9 cellular contexts compared by ENCODE assay signal in genomic region chr1:2279210-2279639, GRCh38. TPM values are rescaled to one million over a fixed set of nuclear protein-coding genes. Genes with fewer than 3 reads are reported as not detected.
DNase-seq lines count a peak whose midpoint lies in the region; ATAC-seq, FAIRE-seq and TF ChIP-seq lines count a peak whose summit lies in the region.
"Had no signal": no experiment of that assay in that cellular context is flagged by ENCODE, and none has a peak within 500 bp of the region (broad histone marks: within the 10 kb centered on the region; RNA-seq: fewer than 3 reads in every experiment).

No MANE protein-coding gene starts in this region.

- H4K20me1 ChIP-seq in BLaER1: peaks cover 76% of the 10 kb centered on the region
- H4K20me1 ChIP-seq in Karpas-422 (ENCODE audit: insufficient read depth, low read depth, low read length): no peaks in the 10 kb centered on the region; the same call in 1 of the 2 replicates

- peak overlapping the region; percentile 20 for H3K27ac Mint-ChIP-seq in activated CD8-positive, alpha-beta T cell treated with anti-CD3 and anti-CD28 coated beads, Interleukin-2, amount 10 ng/mL, durations not matched to agents 7 days and 5 days

- H3K9me2 ChIP-seq in Karpas-422 (replicated peaks; ENCODE audit: insufficient read depth, low read length): no peaks in the 10 kb centered on the region

- H3K27ac ChIP-seq in BLaER1: peak overlapping the region; percentile 55; the same call in 1 of the 2 replicates
- H3K27ac ChIP-seq in heart right ventricle: peak overlapping the region in 9 of 10 donors; percentile 10 to 86 (median 78)
- peak overlapping the region in 1 of 4 donors; percentile 22 for H3K27ac ChIP-seq in pancreas
- H3K27ac ChIP-seq in Karpas-422 (ENCODE audit: low read length): no peak overlapping the region

- H3K9ac ChIP-seq in BLaER1 (peak overlapping the region; percentile 24; the same call in 1 of the 2 replicates), Karpas-422 (ENCODE audit: low read length) (no peak overlapping the region)

- H3K36me3 Mint-ChIP-seq in activated CD8-positive, alpha-beta T cell treated with anti-CD3 and anti-CD28 coated beads, Interleukin-2, amount 10 ng/mL, durations not matched to agents 7 days and 5 days (ENCODE audit: low read depth): peaks cover 6% of the 10 kb centered on the region

- H3K9me3 Mint-ChIP-seq in activated CD8-positive, alpha-beta T cell treated with anti-CD3 and anti-CD28 coated beads, Interleukin-2, amount 10 ng/mL, durations not matched to agents 7 days and 5 days (ENCODE audit: insufficient read depth): no peaks in the 10 kb centered on the region

- no peak for ATAC-seq in activated CD8-positive, alpha-beta T cell treated with anti-CD3 and anti-CD28 coated beads, Interleukin-2, amount 10 ng/mL, durations not matched to agents 7 days and 5 days
- ATAC-seq in heart right ventricle: peak; percentile 50 to 83 (median 77)
- ATAC-seq in pancreas: peak; percentile 25 to 51 (median 38)
- ATAC-seq in HG03135 (IDR thresholded peaks at IDR 0.05; ENCODE audit: unreplicated experiment): no peak
- ATAC-seq: K562 had no signal

- TF ChIP-seq CTCF in heart right ventricle (IDR thresholded peaks at IDR 0.05): no peak
- no peak for TF ChIP-seq CTCF in pancreas (IDR thresholded peaks at IDR 0.05)

- no peaks in the 10 kb centered on the region for H3K27me3 ChIP-seq in BLaER1
- no peaks in the 10 kb centered on the region for H3K27me3 ChIP-seq in heart right ventricle
- H3K27me3 ChIP-seq in pancreas: no peaks in the 10 kb centered on the region
- no peaks in the 10 kb centered on the region for H3K27me3 ChIP-seq in Karpas-422 (ENCODE audit: low read length)

- H3K4me1 ChIP-seq in BLaER1 (peaks cover 61% of the 10 kb centered on the region), heart right ventricle (peaks cover 45 to 78% (median 70%) of the 10 kb centered on the region in 9 donors), pancreas (peaks cover 0 to 3% (median 0%) of the 10 kb centered on the region in 3 donors), Karpas-422 (ENCODE audit: low read length) (no peaks in the 10 kb centered on the region)

- no peak for FAIRE-seq in pancreas (lab: Jason Lieb, UNC)
- FAIRE-seq: K562 had no signal

- CTCF ChIA-PET in activated CD8-positive, alpha-beta T cell treated with anti-CD3 and anti-CD28 coated beads, Interleukin-2, amount 10 ng/mL, durations not matched to agents 7 days and 5 days (lab: Charles Lee): no interaction called here

- intact Hi-C loops in heart right ventricle (cut with DNase I): loop anchor here in 2 of 10 donors (5.0 kb wide), 1 partner anchor 47 kb away; no protein-coding TSS in a partner anchor
- intact Hi-C loops in pancreas (cut with DNase I): no loop called here

- POLR2A ChIA-PET in activated CD8-positive, alpha-beta T cell treated with anti-CD3 and anti-CD28 coated beads, Interleukin-2, amount 10 ng/mL, durations not matched to agents 7 days and 5 days (lab: Charles Lee): no interaction called here

- no peak overlapping the region for H2AFZ ChIP-seq in Karpas-422 (ENCODE audit: low read length)

- H3K4me3 Mint-ChIP-seq in activated CD8-positive, alpha-beta T cell treated with anti-CD3 and anti-CD28 coated beads, Interleukin-2, amount 10 ng/mL, durations not matched to agents 7 days and 5 days: no peak overlapping the region

- no peak overlapping the region; the same call in 1 of the 2 replicates for H3K4me3 ChIP-seq in BLaER1
- H3K4me3 ChIP-seq in heart right ventricle: peak overlapping the region in 1 of 10 donors; percentile 2
- no peak overlapping the region for H3K4me3 ChIP-seq in pancreas
- no peak overlapping the region for H3K4me3 ChIP-seq in Karpas-422 (ENCODE audit: low read length)
- H3K4me3 ChIP-seq: K562 had no signal

- no peak for DNase-seq in activated CD8-positive, alpha-beta T cell treated with anti-CD3 and anti-CD28 coated beads, Interleukin-2, amount 10 ng/mL, durations not matched to agents 7 days and 5 days
- DNase-seq in heart right ventricle (peak; percentile 66 to 86), pancreas (peak in 3 of 6 donors; percentile 40 to 52 (median 42)), globus pallidus (ENCODE audit: low spot score) (no peak), hippocampal formation (lab: John Stamatoyannopoulos, UW) (no peak), Karpas-422 (no peak)

- H3K4me1 Mint-ChIP-seq in activated CD8-positive, alpha-beta T cell treated with anti-CD3 and anti-CD28 coated beads, Interleukin-2, amount 10 ng/mL, durations not matched to agents 7 days and 5 days (ENCODE audit: low read depth): peaks cover 22% of the 10 kb centered on the region

- peak overlapping the region; percentile 84 for H3K4me2 ChIP-seq in BLaER1
- no peak overlapping the region for H3K4me2 ChIP-seq in Karpas-422 (ENCODE audit: low read depth, low read length, poor library complexity, severe bottlenecking)

- 4 to 5% methylated on average over 11 to 13 of the region's 13 CpGs for WGBS in heart right ventricle, 2 donors
- 58 to 66% methylated on average over 11 to 13 of the region's 13 CpGs for WGBS in pancreas, 2 donors

- H3K79me2 ChIP-seq in Karpas-422 (ENCODE audit: low read length): no peaks in the 10 kb centered on the region

- H3K36me3 ChIP-seq in BLaER1: peaks cover 8% of the 10 kb centered on the region
- H3K36me3 ChIP-seq in heart right ventricle: peaks cover 0 to 15% (median 0%) of the 10 kb centered on the region in 9 donors
- no peaks in the 10 kb centered on the region for H3K36me3 ChIP-seq in pancreas
- H3K36me3 ChIP-seq in Karpas-422 (ENCODE audit: insufficient read depth, low read length): no peaks in the 10 kb centered on the region

- H3K9me3 ChIP-seq in BLaER1: peaks cover 4% of the 10 kb centered on the region; the same call in 1 of the 2 replicates
- H3K9me3 ChIP-seq in heart right ventricle: no peaks in the 10 kb centered on the region
- no peaks in the 10 kb centered on the region for H3K9me3 ChIP-seq in pancreas
- H3K9me3 ChIP-seq in Karpas-422 (ENCODE audit: low read length): no peaks in the 10 kb centered on the region; the same call in 1 of the 2 replicates

- no peaks in the 10 kb centered on the region for H3K27me3 Mint-ChIP-seq in activated CD8-positive, alpha-beta T cell treated with anti-CD3 and anti-CD28 coated beads, Interleukin-2, amount 10 ng/mL, durations not matched to agents 7 days and 5 days (ENCODE audit: low read depth)

RNA-seq across cellular contexts. Expression of gene SKI, which starts 51.1 kb away (rescaled TPM):
- total RNA-seq in activated CD8-positive, alpha-beta T cell treated with anti-CD3 and anti-CD28 coated beads, Interleukin-2, amount 10 ng/mL, durations not matched to agents 7 days and 5 days: 10 to 100 TPM; 41.2 to 41.4 TPM
- 10 to 100 TPM; 29.4 to 50.9 (median 38.3) TPM for total RNA-seq in heart right ventricle
- polyA plus RNA-seq in heart right ventricle: 10 to 100 TPM; 13.8 to 16.6 TPM
- 10 to 100 TPM; 11.0 to 27.9 (median 16.2) TPM for total RNA-seq in pancreas
- 10 to 100 TPM in 1 of 2 donors, 1 to 10 TPM in 1; 8.6 to 12.1 TPM for polyA plus RNA-seq in pancreas
- 1.7 and 2.4 TPM in 2 replicates for total RNA-seq in Karpas-422 (2014; rRNA removed; shearing (Covaris generic); ENCODE audit: low replicate concordance)

Comparison
In these comparisons a context has a peak if more than half of its experiments do, and no peak if none do; other contexts are left out.
1. ATAC-seq: peak in heart right ventricle (8 of 8) and pancreas (4 of 4); none in activated CD8-positive, alpha-beta T cell treated with anti-CD3 and anti-CD28 coated beads, Interleukin-2, amount 10 ng/mL, durations not matched to agents 7 days and 5 days (single experiment) and HG03135 (single experiment).
2. DNase-seq: peak in heart right ventricle (2 of 2); none in activated CD8-positive, alpha-beta T cell treated with anti-CD3 and anti-CD28 coated beads, Interleukin-2, amount 10 ng/mL, durations not matched to agents 7 days and 5 days (single experiment), globus pallidus (single experiment), hippocampal formation (0 of 2) and Karpas-422 (single experiment).